ENCODE assay signal across 1 cellular context in genomic region chr12:21502164-21502496, GRCh38.
TF ChIP-seq lines count a peak whose summit lies in the region.

No MANE protein-coding gene starts in this region.

TF ChIP-seq in K562, 482 proteins besides CTCF, POLR2A, EP300 and RAD21:
- no peak for TF ChIP-seq TAF1 (IDR thresholded peaks at IDR 0.05; ENCODE audit: control insufficient read depth, extremely low read depth, insufficient read depth, low read length, severe bottlenecking)
- TF ChIP-seq NRF1 (conservative IDR thresholded peaks at IDR 0.05 in 1 of 2, IDR thresholded peaks at IDR 0.05 in 1 of 2): peak; percentile 41 to 51
- no peak for TF ChIP-seq ELF1 (tag; IDR thresholded peaks at IDR 0.05)
